1 cellular context compared by ENCODE assay signal in genomic region chr2:160477032-160477431, GRCh38.
TF ChIP-seq lines count a peak whose summit lies in the region.

No MANE protein-coding gene starts in this region.

TF ChIP-seq in K562, 482 proteins besides CTCF, POLR2A, EP300 and RAD21:
- TF ChIP-seq ZNF79 (CRISPR knock-in tag; IDR thresholded peaks at IDR 0.05; ENCODE audit: low read depth), result no peak
